ENCODE assay signal across 8 cellular contexts in genomic region chr2:218400167-218400929, GRCh38. TPM values are rescaled to one million over a fixed set of nuclear protein-coding genes. Genes with fewer than 3 reads are reported as not detected.
DNase-seq lines count a peak whose midpoint lies in the region; ATAC-seq and TF ChIP-seq lines count a peak whose summit lies in the region.

No MANE protein-coding gene starts in this region.

- H3K27ac Mint-ChIP-seq in T-helper 17 cell: peak overlapping the region; percentile 97
- H3K27ac Mint-ChIP-seq in stimulated activated naive CD8-positive, alpha-beta T cell treated with anti-CD3 and anti-CD28 coated beads, Interleukin-15, Interleukin-2, amounts not matched to agents 100 ng/mL and 50 ng/mL, for 24 hours: peak overlapping the region; percentile 89

- no peaks in the 10 kb centered on the region for H3K9me3 ChIP-seq in T-helper 17 cell (ENCODE audit: control insufficient read depth, low read length, poor library complexity, severe bottlenecking)
- no peaks in the 10 kb centered on the region for H3K9me3 ChIP-seq in right lobe of liver

- DNase-seq in NCI-H2227 (lab: John Stamatoyannopoulos, UW; ENCODE audit: unreplicated experiment): peak; percentile 22
- no peak for DNase-seq in NCI-H2227 treated with DMSO at 0.1 percent for 48 hours (lab: John Stamatoyannopoulos, UW)
- peak in 1 of 3 donors; percentile 38 for DNase-seq in T-helper 17 cell
- peak; percentile 31 for DNase-seq in choroid plexus epithelial cell (ENCODE audit: low read depth)
- DNase-seq in right lobe of liver: peak; percentile 64 to 75 (median 72)
- DNase-seq in NK-92 treated with Interleukin-12 subunit alpha and Interleukin-12 subunit beta, amount 100 ng/mL, for 24 hours (lab: John Stamatoyannopoulos, UW): no peak
- DNase-seq in NCI-H2196 treated with DMSO at 0.1 percent for 48 hours (lab: John Stamatoyannopoulos, UW; ENCODE audit: unreplicated experiment): no peak

- H3K4me1 Mint-ChIP-seq in T-helper 17 cell: peaks cover 51% of the 10 kb centered on the region
- H3K4me1 Mint-ChIP-seq in stimulated activated naive CD8-positive, alpha-beta T cell treated with anti-CD3 and anti-CD28 coated beads, Interleukin-15, Interleukin-2, amounts not matched to agents 100 ng/mL and 50 ng/mL, for 24 hours (ENCODE audit: low read depth): peaks cover 62% of the 10 kb centered on the region

- intact Hi-C loops in right lobe of liver (cut with DNase I): loop anchor here (10.0 kb wide), 2 partner anchors 64 to 254 kb away; partner anchors contain the start of genes BCS1L (in 1 of the 2) and ZNF142 (in 1 of the 2)

- H3K4me1 ChIP-seq in right lobe of liver: peaks cover 0 to 36% (median 13%) of the 10 kb centered on the region in 4 donors

- WGBS in right lobe of liver (ENCODE audit: insufficient coverage, low coverage, low lambda C conversion rate, missing lambda C conversion rate): 0% methylated on average over 9 of the region's 63 CpGs

- H3K36me3 Mint-ChIP-seq in T-helper 17 cell (ENCODE audit: low read depth): peaks cover 2% of the 10 kb centered on the region
- H3K36me3 Mint-ChIP-seq in stimulated activated naive CD8-positive, alpha-beta T cell treated with anti-CD3 and anti-CD28 coated beads, Interleukin-15, Interleukin-2, amounts not matched to agents 100 ng/mL and 50 ng/mL, for 24 hours (ENCODE audit: low read depth): peaks cover 19% of the 10 kb centered on the region

- H3K36me3 ChIP-seq in right lobe of liver: peaks cover 0 to 37% (median 16%) of the 10 kb centered on the region in 4 donors

- peak overlapping the region; percentile 97 for H3K4me3 Mint-ChIP-seq in T-helper 17 cell
- H3K4me3 Mint-ChIP-seq in stimulated activated naive CD8-positive, alpha-beta T cell treated with anti-CD3 and anti-CD28 coated beads, Interleukin-15, Interleukin-2, amounts not matched to agents 100 ng/mL and 50 ng/mL, for 24 hours: peak overlapping the region; percentile 91

- H3K4me3 ChIP-seq in choroid plexus epithelial cell (ENCODE audit: low read depth, low read length) (peak overlapping the region; percentile 82), right lobe of liver (peak overlapping the region; percentile 77 to 100 (median 97))

- no peaks in the 10 kb centered on the region for H3K9me3 Mint-ChIP-seq in stimulated activated naive CD8-positive, alpha-beta T cell treated with anti-CD3 and anti-CD28 coated beads, Interleukin-15, Interleukin-2, amounts not matched to agents 100 ng/mL and 50 ng/mL, for 24 hours

- TF ChIP-seq POLR2A in right lobe of liver (IDR thresholded peaks at IDR 0.05): peak; percentile 34

- ATAC-seq in T-helper 17 cell (no peak), right lobe of liver (peak in 3 of 4 donors; percentile 4 to 6 (median 5))

- TF ChIP-seq CTCF in choroid plexus epithelial cell (conservative IDR thresholded peaks at IDR 0.05; ENCODE audit: low read depth, low read length): no peak
- no peak for TF ChIP-seq CTCF in right lobe of liver (IDR thresholded peaks at IDR 0.05)

- H3K27me3 ChIP-seq in right lobe of liver: no peaks in the 10 kb centered on the region

- no peaks in the 10 kb centered on the region for H3K27me3 Mint-ChIP-seq in T-helper 17 cell
- peaks cover 5% of the 10 kb centered on the region for H3K27me3 Mint-ChIP-seq in stimulated activated naive CD8-positive, alpha-beta T cell treated with anti-CD3 and anti-CD28 coated beads, Interleukin-15, Interleukin-2, amounts not matched to agents 100 ng/mL and 50 ng/mL, for 24 hours

- H3K27ac ChIP-seq in right lobe of liver: peak overlapping the region; percentile 93 to 100 (median 100)

RNA-seq across cellular contexts. Expression of gene CTDSP1, which starts 0.7 kb away (rescaled TPM):
- 100 to 1,000 TPM; 109 to 132 TPM for total RNA-seq in T-helper 17 cell
- total RNA-seq in right lobe of liver: 10 to 100 TPM; 55.1 to 95.9 (median 75.6) TPM

RNA-seq across cellular contexts. Expression of gene SLC11A1, which starts 18.3 kb away (rescaled TPM):
- total RNA-seq in T-helper 17 cell (10 to 100 TPM in 1 of 2 donors, 1 to 10 TPM in 1; 2.7 to 23.9 TPM), right lobe of liver (10 to 100 TPM in 3 of 6 experiments, 1 to 10 TPM in 3; 4.2 to 13.2 (median 11.0) TPM)

RNA-seq across cellular contexts. Expression of gene VIL1, which starts 18.6 kb away (rescaled TPM):
- 1 to 10 TPM in 1 of 2 donors, under 1 TPM in 1; 0.32 to 6.2 TPM for total RNA-seq in T-helper 17 cell
- total RNA-seq in right lobe of liver: 100 to 1,000 TPM in 1 of 6 experiments, 10 to 100 TPM in 2, 1 to 10 TPM in 3; 2.1 to 118 (median 19.1) TPM

RNA-seq across cellular contexts. Expression of gene CATIP, which starts 43.7 kb away (rescaled TPM):
- total RNA-seq in T-helper 17 cell: not detected
- not detected for total RNA-seq in right lobe of liver

Comparison
In these comparisons a context has a peak if more than half of its experiments do, and no peak if none do; other contexts are left out.
1. DNase-seq: peak in NCI-H2227 (single experiment), choroid plexus epithelial cell (single experiment) and right lobe of liver (3 of 3); none in NCI-H2227 treated with DMSO at 0.1 percent for 48 hours (single experiment), NK-92 treated with Interleukin-12 subunit alpha and Interleukin-12 subunit beta, amount 100 ng/mL, for 24 hours (single experiment) and NCI-H2196 treated with DMSO at 0.1 percent for 48 hours (single experiment).